ENCODE assay signal across 8 cellular contexts in genomic region chr7:55086413-55087201, GRCh38.
A peak's percentile ranks its signal among the peaks of the same experiment; 100 is the strongest.
DNase-seq lines count a peak whose midpoint lies in the region; ATAC-seq and TF ChIP-seq lines count a peak whose summit lies in the region.

No MANE protein-coding gene starts in this region.

- peak; percentile 83 to 90 for ATAC-seq in activated naive CD4-positive, alpha-beta T cell treated with anti-CD3 and anti-CD28 coated beads, Interleukin-2, amount 50 U/mL, for 72 hours
- peak; percentile 68 for ATAC-seq in HG02623 (IDR thresholded peaks at IDR 0.05; ENCODE audit: unreplicated experiment)
- ATAC-seq in effector memory CD8-positive, alpha-beta T cell (replicated peaks): peak; percentile 84

- no CpG with 5 or more reads among the region's 18 CpGs for WGBS in neuronal stem cell (ENCODE audit: extremely low coverage in 2 of 2, insufficient read length in 2 of 2, insufficient replicate concordance in 1 of 2), 2 donors

- no peak overlapping the region for H2AK5ac ChIP-seq in neuronal stem cell (ENCODE audit: low read depth, low read length)

- H2BK15ac ChIP-seq in neuronal stem cell (ENCODE audit: low read length): no peak overlapping the region

- H2BK120ac ChIP-seq in neuronal stem cell (ENCODE audit: low read depth, low read length): no peak overlapping the region

- no peaks in the 10 kb centered on the region for H3K9me2 ChIP-seq in OCI-LY7 (ENCODE audit: insufficient read depth, low read length)

- no peak overlapping the region for H3K14ac ChIP-seq in neuronal stem cell (ENCODE audit: low read length)

- CTCF ChIA-PET in OCI-LY7 (lab: Charles Lee; ENCODE audit: unreplicated experiment): no interaction called here

- H3K27me3 Mint-ChIP-seq in effector memory CD8-positive, alpha-beta T cell: peaks cover 6 to 8% of the 10 kb centered on the region in 2 donors

- POLR2A ChIA-PET in OCI-LY7 (lab: Charles Lee): interaction anchor here (0.6 kb wide), 1 partner anchor 24 kb away, joined by 4 read pairs; no protein-coding TSS in a partner anchor

- H3K4me3 Mint-ChIP-seq in effector memory CD8-positive, alpha-beta T cell: peak overlapping the region; percentile 5 to 48

- peak; percentile 14 to 59 for DNase-seq in activated naive CD4-positive, alpha-beta T cell treated with anti-CD3 and anti-CD28 coated beads, Interleukin-2, amount 50 U/mL, for 72 hours (ENCODE audit: low spot score in 2 of 2)
- no peak for DNase-seq in activated naive CD4-positive, alpha-beta T cell treated with anti-CD3 and anti-CD28 coated beads, Interleukin-2, amount 50 U/mL, for 16 hours
- peak; percentile 39 for DNase-seq in OCI-LY7 (ENCODE audit: low spot score)
- peak in 1 of 3 experiments; percentile 3 for DNase-seq in effector memory CD8-positive, alpha-beta T cell
- no peak for DNase-seq in neuronal stem cell (ENCODE audit: low spot score)
- no peak for DNase-seq in NCI-H1105 treated with DMSO at 0.1 percent for 48 hours (lab: John Stamatoyannopoulos, UW)
- no peak for DNase-seq in ureter (ENCODE audit: low spot score)

- no peak overlapping the region for H3K23ac ChIP-seq in neuronal stem cell (ENCODE audit: low read depth, low read length, poor library complexity)

- peaks cover 22% of the 10 kb centered on the region for H3K4me1 ChIP-seq in OCI-LY7 (ENCODE audit: insufficient read depth, low read length, poor library complexity, severe bottlenecking)
- peaks cover 4 to 29% of the 10 kb centered on the region in 2 donors for H3K4me1 ChIP-seq in neuronal stem cell (ENCODE audit: control insufficient read depth in 2 of 2, insufficient read depth in 1 of 2, low read depth in 1 of 2, low read length in 2 of 2)

- H4K8ac ChIP-seq in neuronal stem cell (ENCODE audit: low read depth, low read length): no peak overlapping the region

- peak overlapping the region; percentile 27 for H3K18ac ChIP-seq in neuronal stem cell (ENCODE audit: low read length)

- H3K79me2 ChIP-seq in OCI-LY7 (ENCODE audit: insufficient read depth, low read depth, low read length): no peaks in the 10 kb centered on the region

- no peaks in the 10 kb centered on the region for H3K36me3 ChIP-seq in OCI-LY7 (ENCODE audit: insufficient read depth, low read length)
- no peaks in the 10 kb centered on the region for H3K36me3 ChIP-seq in neuronal stem cell (replicated peaks in 1 of 2; ENCODE audit: control insufficient read depth in 2 of 2, insufficient read depth in 2 of 2, low read length in 2 of 2)

- no peaks in the 10 kb centered on the region for H3K79me1 ChIP-seq in neuronal stem cell (ENCODE audit: low read depth, low read length)

- H3K4me3 ChIP-seq in OCI-LY7 (ENCODE audit: low read depth, low read length, poor library complexity, severe bottlenecking): no peak overlapping the region
- no peak overlapping the region for H3K4me3 ChIP-seq in neuronal stem cell (ENCODE audit: low read length in 2 of 2)

- H3K27ac Mint-ChIP-seq in activated naive CD4-positive, alpha-beta T cell treated with anti-CD3 and anti-CD28 coated beads, Interleukin-2, amount 50 U/mL, for 72 hours: peak overlapping the region in 1 of 2 donors; percentile 12
- peak overlapping the region in 1 of 2 donors; percentile 29 for H3K27ac Mint-ChIP-seq in effector memory CD8-positive, alpha-beta T cell

- H2AFZ ChIP-seq in OCI-LY7 (ENCODE audit: low read length) (peak overlapping the region; percentile 57; the same call in 1 of the 2 replicates), neuronal stem cell (ENCODE audit: low read length) (no peak overlapping the region)

- no peak overlapping the region for H3K27ac ChIP-seq in OCI-LY7 (ENCODE audit: low read depth, low read length, poor library complexity, severe bottlenecking)
- no peak overlapping the region for H3K27ac ChIP-seq in neuronal stem cell (replicated peaks; ENCODE audit: low read length)

- H2BK12ac ChIP-seq in neuronal stem cell (ENCODE audit: low read length): no peak overlapping the region

- no peaks in the 10 kb centered on the region for H3K36me3 Mint-ChIP-seq in activated naive CD4-positive, alpha-beta T cell treated with anti-CD3 and anti-CD28 coated beads, Interleukin-2, amount 50 U/mL, for 72 hours
- H3K36me3 Mint-ChIP-seq in effector memory CD8-positive, alpha-beta T cell (ENCODE audit: insufficient read depth): no peaks in the 10 kb centered on the region

- no peaks in the 10 kb centered on the region for H3K9me3 ChIP-seq in OCI-LY7 (ENCODE audit: low read length)
- H3K9me3 ChIP-seq in neuronal stem cell (replicated peaks in 1 of 2; ENCODE audit: control insufficient read depth in 2 of 2, insufficient read depth in 1 of 2, low read depth in 1 of 2, low read length in 2 of 2): peaks cover 0 to 12% of the 10 kb centered on the region in 2 donors

- no peak overlapping the region for H4K91ac ChIP-seq in neuronal stem cell (ENCODE audit: low read depth, low read length, poor library complexity)

- no peak overlapping the region for H3K9ac ChIP-seq in neuronal stem cell (ENCODE audit: low read depth, low read length, poor library complexity)

- H3K4me2 ChIP-seq in OCI-LY7 (ENCODE audit: low read length) (peak overlapping the region; percentile 58), neuronal stem cell (ENCODE audit: insufficient read depth, low read length, poor library complexity, severe bottlenecking) (no peak overlapping the region)

- TF ChIP-seq CTCF in OCI-LY7 (conservative IDR thresholded peaks at IDR 0.05; ENCODE audit: low read length): no peak

- H3K9me3 Mint-ChIP-seq in activated naive CD4-positive, alpha-beta T cell treated with anti-CD3 and anti-CD28 coated beads, Interleukin-2, amount 50 U/mL, for 72 hours: no peaks in the 10 kb centered on the region
- H3K9me3 Mint-ChIP-seq in effector memory CD8-positive, alpha-beta T cell: no peaks in the 10 kb centered on the region

- H3K4ac ChIP-seq in neuronal stem cell (ENCODE audit: low read length): no peak overlapping the region

- H3K4me1 Mint-ChIP-seq in effector memory CD8-positive, alpha-beta T cell (ENCODE audit: low read depth in 2 of 2): peaks cover 6 to 20% of the 10 kb centered on the region in 2 donors

- intact Hi-C loops in OCI-LY7 (cut with micrococcal nuclease; ENCODE audit: unreplicated experiment): loop anchor here (10.0 kb wide), 1 partner anchor 168 kb away; no protein-coding TSS in a partner anchor

- no peak overlapping the region for H2BK5ac ChIP-seq in neuronal stem cell (ENCODE audit: low read length)

- BruUV-seq in OCI-LY7 (replicated peaks; lab: Mats Ljungman, UMichigan): no TSS peak

- H4K20me1 ChIP-seq in OCI-LY7 (ENCODE audit: insufficient read depth, low read length): no peaks in the 10 kb centered on the region

- no peaks in the 10 kb centered on the region for H3K27me3 ChIP-seq in neuronal stem cell (ENCODE audit: control insufficient read depth in 3 of 3, insufficient read depth in 3 of 3, low read depth in 1 of 3, low read length in 3 of 3)

Comparison
In these comparisons a context has a peak if more than half of its experiments do, and no peak if none do; other contexts are left out.
1. DNase-seq: peak in activated naive CD4-positive, alpha-beta T cell treated with anti-CD3 and anti-CD28 coated beads, Interleukin-2, amount 50 U/mL, for 72 hours (2 of 2) and OCI-LY7 (single experiment); none in activated naive CD4-positive, alpha-beta T cell treated with anti-CD3 and anti-CD28 coated beads, Interleukin-2, amount 50 U/mL, for 16 hours (single experiment), neuronal stem cell (single experiment), NCI-H1105 treated with DMSO at 0.1 percent for 48 hours (single experiment) and ureter (single experiment).
2. Peak in every context shown above with its lines, with median percentiles within 50 percentile points of each other: ATAC-seq.